In genomic region chr7:43456200-43456599, GRCh38 we compare ENCODE assay signal across 15 cellular contexts.
DNase-seq lines count a peak whose midpoint lies in the region; ATAC-seq, FAIRE-seq and TF ChIP-seq lines count a peak whose summit lies in the region.
"Had no signal": no experiment of that assay in that cellular context is flagged by ENCODE, and none has a peak within 500 bp of the region (broad histone marks: within the 10 kb centered on the region; RNA-seq: fewer than 3 reads in every experiment).

No MANE protein-coding gene starts in this region.

- no peaks in the 10 kb centered on the region for H3K4me1 ChIP-seq in A549
- H3K4me1 ChIP-seq in foreskin keratinocyte, result no peaks in the 10 kb centered on the region

- TF ChIP-seq EP300 in A549 (IDR thresholded peaks at IDR 0.05), result no peak

- CTCF ChIA-PET in A549 (lab: Yijun Ruan, JAX), result interaction anchor here (0.8 to 4.9 kb wide), 11 partner anchors 16 to 515 kb away, joined by 3 to 27 read pairs (median 4); partner anchors contain the start of gene STK17A

- H3K4me2 ChIP-seq in A549, result no peak overlapping the region
- H3K4me2 ChIP-seq: smooth muscle cell had no signal

- H3K27me3 ChIP-seq in GM06990 (replicated peaks; ENCODE audit: control insufficient read depth, insufficient read depth, low read length) (no peaks in the 10 kb centered on the region), foreskin keratinocyte (no peaks in the 10 kb centered on the region)

- no peak for DNase-seq in A549 (ENCODE audit: low read depth in 1 of 2, low spot score in 1 of 2)
- DNase-seq in GM06990 (ENCODE audit: extremely low read depth, insufficient read length), result no peak
- peak; percentile 72 for DNase-seq in SW480 (ENCODE audit: low spot score)
- no peak for DNase-seq in foreskin keratinocyte
- DNase-seq: activated CD4-positive, alpha-beta memory T cell treated with anti-CD3 and anti-CD28 coated beads, Interleukin-2, amount 10 ng/mL, durations not matched to agents 7 days and 5 days; activated naive CD8-positive, alpha-beta T cell treated with anti-CD3 and anti-CD28 coated beads, Interleukin-2, amount 10 ng/mL, durations not matched to agents 7 days and 5 days; activated T-cell treated with anti-CD3 and anti-CD28 coated beads, Interleukin-2, amount 50 U/mL, for 4 hours; effector CD8-positive, alpha-beta T cell; naive B cell; NCI-H446 had no signal

- no peak for TF ChIP-seq POLR2A in A549 (IDR thresholded peaks at IDR 0.05; ENCODE audit: low read length)

- WGBS in A549 (ENCODE audit: missing lambda C conversion rate), result 90% methylated on average over 14 of the region's 14 CpGs

- no peaks in the 10 kb centered on the region for H3K9me3 ChIP-seq in A549

- no peak for ATAC-seq in A549
- ATAC-seq in foreskin keratinocyte, result no peak
- no peak for ATAC-seq in HG02885 (IDR thresholded peaks at IDR 0.05; ENCODE audit: poor library complexity, unreplicated experiment)
- no peak for ATAC-seq in GM18517 (IDR thresholded peaks at IDR 0.05; ENCODE audit: unreplicated experiment)
- no peak for ATAC-seq in GM21367 (IDR thresholded peaks at IDR 0.05; ENCODE audit: unreplicated experiment)
- no peak for ATAC-seq in HG03439 (IDR thresholded peaks at IDR 0.05; ENCODE audit: unreplicated experiment)
- ATAC-seq: activated T-cell treated with anti-CD3 and anti-CD28 coated beads, Interleukin-2, amount 50 U/mL, for 4 hours had no signal

- TF ChIP-seq RAD21 in A549 (conservative IDR thresholded peaks at IDR 0.05 in 1 of 2, IDR thresholded peaks at IDR 0.05 in 1 of 2), result 0 out of 5 replicates have a peak, but pooled peaks of 1 of the 2 experiments have one; percentile 10

- H3K36me3 ChIP-seq in GM06990 (ENCODE audit: control insufficient read depth, insufficient read depth, low read length), result no peaks in the 10 kb centered on the region

- H3K27ac ChIP-seq in A549 (no peak overlapping the region), foreskin keratinocyte (no peak overlapping the region)

- FAIRE-seq in A549 (lab: Jason Lieb, UNC), result no peak

- POLR2A ChIA-PET in A549 (lab: Yijun Ruan, JAX), result no interaction called here

- H3K4me3 ChIP-seq in A549 (no peak overlapping the region), GM06990 (replicated peaks; ENCODE audit: low read depth, low read length) (no peak overlapping the region)
- H3K4me3 ChIP-seq: smooth muscle cell had no signal

- no peak for TF ChIP-seq CTCF in A549 (IDR thresholded peaks at IDR 0.05)
- TF ChIP-seq CTCF in GM06990 (IDR thresholded peaks at IDR 0.05; ENCODE audit: insufficient read depth, low read length, poor library complexity, severe bottlenecking), result peak; percentile 2
- TF ChIP-seq CTCF in foreskin keratinocyte (conservative IDR thresholded peaks at IDR 0.05), result peak; percentile 41

TF ChIP-seq in A549, 52 proteins besides CTCF, POLR2A, EP300 and RAD21:
- TF ChIP-seq SMC3 (IDR thresholded peaks at IDR 0.05), result 0 out of 3 replicates have a peak, but pooled peaks have one; percentile 7
- TF ChIP-seq JUN (IDR thresholded peaks at IDR 0.05), result no peak
